Comparison of ENCODE assay signal across 2 cellular contexts in genomic region chr7:151377406-151377805, GRCh38.
TF ChIP-seq lines count a peak whose summit lies in the region.

No MANE protein-coding gene starts in this region.

TF ChIP-seq in SK-N-SH, 30 proteins besides CTCF, POLR2A, EP300 and RAD21 (continued from another document):
- TF ChIP-seq REST (IDR thresholded peaks at IDR 0.05; ENCODE audit: low read depth, low read length): no peak
- TF ChIP-seq FOXJ3 (CRISPR knock-in tag; IDR thresholded peaks at IDR 0.05): no peak
- no peak for TF ChIP-seq NRF1 (IDR thresholded peaks at IDR 0.05; ENCODE audit: low read depth, low read length)
- no peak for TF ChIP-seq MAX (IDR thresholded peaks at IDR 0.05; ENCODE audit: low read depth)
- no peak for TF ChIP-seq FOXM1 (IDR thresholded peaks at IDR 0.05; ENCODE audit: low read depth)
- no peak for TF ChIP-seq IRF3 (IDR thresholded peaks at IDR 0.05; ENCODE audit: low read depth, low read length)
- TF ChIP-seq PBX3 (IDR thresholded peaks at IDR 0.05): no peak
- TF ChIP-seq GATA2 (CRISPR knock-in tag; IDR thresholded peaks at IDR 0.05): no peak
- TF ChIP-seq YY1 (IDR thresholded peaks at IDR 0.05; ENCODE audit: low read depth): no peak
- TF ChIP-seq CHD2 (IDR thresholded peaks at IDR 0.05; ENCODE audit: low read length, partially characterized antibody): no peak

TF ChIP-seq in SK-N-SH treated with all-trans-retinoic acid at 6 μM for 48 hours, 23 proteins besides CTCF, POLR2A, EP300 and RAD21 (continued from another document):
- TF ChIP-seq CSDC2 (CRISPR knock-in tag; IDR thresholded peaks at IDR 0.05): no peak
- no peak for TF ChIP-seq PATZ1 (CRISPR knock-in tag; IDR thresholded peaks at IDR 0.05; ENCODE audit: borderline replicate concordance)
